ENCODE assay signal across 1 cellular context in genomic region chr7:20158684-20159083, GRCh38.
TF ChIP-seq lines count a peak whose summit lies in the region.

No MANE protein-coding gene starts in this region.

TF ChIP-seq in liver, 16 proteins besides CTCF, POLR2A, EP300 and RAD21 (continued from another document):
- TF ChIP-seq JUND (IDR thresholded peaks at IDR 0.05) = no peak
- TF ChIP-seq ATF3 (IDR thresholded peaks at IDR 0.05) = no peak
- no peak for TF ChIP-seq FOXA2 (IDR thresholded peaks at IDR 0.05)
- TF ChIP-seq TAF1 (conservative IDR thresholded peaks at IDR 0.05) = no peak
- TF ChIP-seq REST (IDR thresholded peaks at IDR 0.05) = no peak
- no peak for TF ChIP-seq FOXA1 (IDR thresholded peaks at IDR 0.05)
